ENCODE assay signal across 1 cellular context in genomic region chr14:67680121-67680602, GRCh38.
TF ChIP-seq lines count a peak whose summit lies in the region.

No MANE protein-coding gene starts in this region.

TF ChIP-seq in GM12878, 131 proteins besides CTCF, POLR2A, EP300 and RAD21 (continued from another document):
- TF ChIP-seq, protein P1, sequence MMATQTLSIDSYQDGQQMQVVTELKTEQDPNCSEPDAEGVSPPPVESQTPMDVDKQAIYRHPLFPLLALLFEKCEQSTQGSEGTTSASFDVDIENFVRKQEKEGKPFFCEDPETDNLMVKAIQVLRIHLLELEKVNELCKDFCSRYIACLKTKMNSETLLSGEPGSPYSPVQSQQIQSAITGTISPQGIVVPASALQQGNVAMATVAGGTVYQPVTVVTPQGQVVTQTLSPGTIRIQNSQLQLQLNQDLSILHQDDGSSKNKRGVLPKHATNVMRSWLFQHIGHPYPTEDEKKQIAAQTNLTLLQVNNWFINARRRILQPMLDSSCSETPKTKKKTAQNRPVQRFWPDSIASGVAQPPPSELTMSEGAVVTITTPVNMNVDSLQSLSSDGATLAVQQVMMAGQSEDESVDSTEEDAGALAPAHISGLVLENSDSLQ (IDR thresholded peaks at IDR 0.05) = no peak
- TF ChIP-seq MEF2B (IDR thresholded peaks at IDR 0.05; ENCODE audit: partially characterized antibody, poor library complexity, severe bottlenecking) (peak; percentile 45), MYB (IDR thresholded peaks at IDR 0.05; ENCODE audit: borderline replicate concordance, low read depth, low read length) (no peak), SUPT20H (IDR thresholded peaks at IDR 0.05; ENCODE audit: borderline replicate concordance, control insufficient read depth, low read depth, low read length) (no peak), REST (IDR thresholded peaks at IDR 0.05; ENCODE audit: low read depth, low read length) (no peak), SIN3A (IDR thresholded peaks at IDR 0.05; ENCODE audit: low read depth, low read length) (no peak), SMAD1 (IDR thresholded peaks at IDR 0.05; ENCODE audit: low read depth, partially characterized antibody) (no peak), ZZZ3 (IDR thresholded peaks at IDR 0.05; ENCODE audit: control insufficient read depth, insufficient read length, low read depth) (no peak), ETV6 (conservative IDR thresholded peaks at IDR 0.05 in 1 of 2, IDR thresholded peaks at IDR 0.05 in 1 of 2; ENCODE audit: borderline replicate concordance in 1 of 2, low read depth in 1 of 2) (peak in 1 of 2 experiments; percentile 83; a peak in 1 of 4 replicates), SPI1 (IDR thresholded peaks at IDR 0.05; ENCODE audit: borderline replicate concordance, insufficient read depth, low read depth, low read length) (no peak)
